Comparison of ENCODE assay signal across 20 cellular contexts in genomic region chr12:19191089-19191488, GRCh38.
A peak's percentile ranks its signal among the peaks of the same experiment; 100 is the strongest.
DNase-seq lines count a peak whose midpoint lies in the region; ATAC-seq and TF ChIP-seq lines count a peak whose summit lies in the region.
"Had no signal": no experiment of that assay in that cellular context is flagged by ENCODE, and none has a peak within 500 bp of the region (broad histone marks: within the 10 kb centered on the region; RNA-seq: fewer than 3 reads in every experiment).

No MANE protein-coding gene starts in this region.

- H3K27me3 ChIP-seq in DOHH2 (ENCODE audit: control insufficient read depth, low read length) (no peaks in the 10 kb centered on the region), adrenal gland (no peaks in the 10 kb centered on the region)
- H3K27me3 ChIP-seq: right lobe of liver had no signal

- H3K27ac ChIP-seq in DOHH2 (ENCODE audit: low read depth, low read length) (peak overlapping the region; percentile 65), adrenal gland (peak overlapping the region in 3 of 5 donors; percentile 33 to 64 (median 41))
- H3K27ac ChIP-seq: right lobe of liver had no signal

- H3F3A ChIP-seq in DOHH2 (ENCODE audit: control insufficient read depth, insufficient read depth): peaks cover 9% of the 10 kb centered on the region

- H4K20me1 ChIP-seq in DOHH2 (ENCODE audit: control insufficient read depth, insufficient read depth, low read depth, low read length): no peaks in the 10 kb centered on the region

- no peak for TF ChIP-seq POLR2A in adrenal gland (IDR thresholded peaks at IDR 0.05)

- H3K36me3 ChIP-seq in DOHH2 (ENCODE audit: control insufficient read depth, low read length) (no peaks in the 10 kb centered on the region; the same call in 1 of the 2 replicates), adrenal gland (replicated peaks in 1 of 2) (no peaks in the 10 kb centered on the region)
- H3K36me3 ChIP-seq: right lobe of liver had no signal

- H3K9me2 ChIP-seq in DOHH2 (replicated peaks; ENCODE audit: control insufficient read depth, low read length): no peaks in the 10 kb centered on the region

- 91 to 100% (median 93%) methylated on average over 1 of the region's 1 CpG for WGBS in adrenal gland, 4 donors

- H3K9me3 Mint-ChIP-seq in stimulated activated naive B cell treated with anti-CD40 and anti-IgM and Interleukin-4, amounts not matched to agents 10 μg/mL and 1 μg/mL and 100 μg/mL, for 72 hours: peaks cover 0 to 6% of the 10 kb centered on the region in 2 donors
- no peaks in the 10 kb centered on the region for H3K9me3 Mint-ChIP-seq in activated naive CD8-positive, alpha-beta T cell treated with anti-CD3 and anti-CD28 coated beads, Interleukin-2, amount 50 U/mL, for 24 hours
- H3K9me3 Mint-ChIP-seq: activated naive CD4-positive, alpha-beta T cell treated with anti-CD3 and anti-CD28 coated beads, Interleukin-2, amount 50 U/mL, for 72 hours; effector memory CD8-positive, alpha-beta T cell had no signal

- intact Hi-C loops in adrenal gland (cut with DNase I): no loop called here
- intact Hi-C loops in Right ventricle myocardium superior (cut with DNase I): no loop called here

- DNase-seq in adrenal gland (no peak), Right ventricle myocardium superior (no peak), T-helper 1 cell (no peak)
- DNase-seq in stimulated activated naive B cell treated with anti-CD40 and anti-IgM and Interleukin-4, amounts not matched to agents 10 μg/mL and 1 μg/mL and 100 μg/mL, for 72 hours: no peak
- no peak for DNase-seq in effector CD8-positive, alpha-beta T cell (lab: John Stamatoyannopoulos, UW)
- DNase-seq in activated naive CD8-positive, alpha-beta T cell treated with anti-CD3 and anti-CD28 coated beads, Interleukin-2, amount 50 U/mL, for 24 hours: no peak
- DNase-seq: activated CD4-positive, CD25-positive, alpha-beta regulatory T cell; activated T-cell treated with anti-CD3 and anti-CD28 coated beads, Interleukin-2, amount 50 U/mL, for 48 hours; central memory CD4-positive, alpha-beta T cell; COR-L47; effector memory CD8-positive, alpha-beta T cell; left cardiac atrium; NCI-H1105 treated with DMSO at 0.1 percent for 48 hours; NCI-H526 treated with DMSO at 0.1 percent for 48 hours; right lobe of liver; stimulated activated naive CD8-positive, alpha-beta T cell treated with anti-CD3 and anti-CD28 coated beads, Interleukin-15, Interleukin-2, amounts not matched to agents 100 U/mL and 50 U/mL, for 24 hours had no signal

- H3K9me3 ChIP-seq in DOHH2 (ENCODE audit: control insufficient read depth, insufficient read depth, low read length): no peaks in the 10 kb centered on the region
- no peaks in the 10 kb centered on the region for H3K9me3 ChIP-seq in adrenal gland (replicated peaks in 1 of 3)
- H3K9me3 ChIP-seq: right lobe of liver had no signal

- no peak for TF ChIP-seq CTCF in DOHH2 (IDR thresholded peaks at IDR 0.05; ENCODE audit: low read depth, low read length, poor library complexity, severe bottlenecking)
- TF ChIP-seq CTCF in adrenal gland (IDR thresholded peaks at IDR 0.05): no peak

- H3K36me3 Mint-ChIP-seq in stimulated activated naive B cell treated with anti-CD40 and anti-IgM and Interleukin-4, amounts not matched to agents 10 μg/mL and 1 μg/mL and 100 μg/mL, for 72 hours: peaks cover 0 to 5% of the 10 kb centered on the region in 2 donors
- no peaks in the 10 kb centered on the region for H3K36me3 Mint-ChIP-seq in activated naive CD8-positive, alpha-beta T cell treated with anti-CD3 and anti-CD28 coated beads, Interleukin-2, amount 50 U/mL, for 24 hours (ENCODE audit: low read depth)
- H3K36me3 Mint-ChIP-seq: activated naive CD4-positive, alpha-beta T cell treated with anti-CD3 and anti-CD28 coated beads, Interleukin-2, amount 50 U/mL, for 72 hours had no signal

- peak overlapping the region; percentile 59 for H3K27ac Mint-ChIP-seq in stimulated activated naive B cell treated with anti-CD40 and anti-IgM and Interleukin-4, amounts not matched to agents 10 μg/mL and 1 μg/mL and 100 μg/mL, for 72 hours
- H3K27ac Mint-ChIP-seq in activated naive CD8-positive, alpha-beta T cell treated with anti-CD3 and anti-CD28 coated beads, Interleukin-2, amount 50 U/mL, for 24 hours: no peak overlapping the region
- H3K27ac Mint-ChIP-seq: activated naive CD4-positive, alpha-beta T cell treated with anti-CD3 and anti-CD28 coated beads, Interleukin-2, amount 50 U/mL, for 72 hours; effector memory CD8-positive, alpha-beta T cell had no signal

- peak; percentile 6 for ATAC-seq in Right ventricle myocardium superior (ENCODE audit: poor library complexity)
- peak; percentile 7 to 17 for ATAC-seq in stimulated activated naive B cell treated with anti-CD40 and anti-IgM and Interleukin-4, amounts not matched to agents 10 μg/mL and 1 μg/mL and 100 μg/mL, for 72 hours (replicated peaks)
- ATAC-seq in activated naive CD8-positive, alpha-beta T cell treated with anti-CD3 and anti-CD28 coated beads, Interleukin-2, amount 50 U/mL, for 24 hours: no peak
- ATAC-seq in HG03280 (IDR thresholded peaks at IDR 0.05; ENCODE audit: unreplicated experiment): no peak
- ATAC-seq: activated naive CD4-positive, alpha-beta T cell treated with anti-CD3 and anti-CD28 coated beads, Interleukin-2, amount 50 U/mL, for 72 hours; effector memory CD8-positive, alpha-beta T cell; HCT116; stimulated activated naive CD8-positive, alpha-beta T cell treated with anti-CD3 and anti-CD28 coated beads, Interleukin-15, Interleukin-2, amounts not matched to agents 100 U/mL and 50 U/mL, for 24 hours had no signal

- H3K4me3 ChIP-seq in DOHH2 (ENCODE audit: low read length) (peak overlapping the region; percentile 19; the same call in 1 of the 2 replicates), adrenal gland (no peak overlapping the region)
- H3K4me3 ChIP-seq: right lobe of liver had no signal

- H3K4me2 ChIP-seq in DOHH2 (ENCODE audit: low read length): peak overlapping the region; percentile 51

- peaks cover 52% of the 10 kb centered on the region for H3K4me1 ChIP-seq in DOHH2 (ENCODE audit: control insufficient read depth, low read length)
- peaks cover 37 to 71% of the 10 kb centered on the region in 2 donors for H3K4me1 ChIP-seq in adrenal gland (replicated peaks in 1 of 2)

- H3K27me3 Mint-ChIP-seq in stimulated activated naive B cell treated with anti-CD40 and anti-IgM and Interleukin-4, amounts not matched to agents 10 μg/mL and 1 μg/mL and 100 μg/mL, for 72 hours: no peaks in the 10 kb centered on the region
- H3K27me3 Mint-ChIP-seq in activated naive CD8-positive, alpha-beta T cell treated with anti-CD3 and anti-CD28 coated beads, Interleukin-2, amount 50 U/mL, for 24 hours: no peaks in the 10 kb centered on the region
- H3K27me3 Mint-ChIP-seq: effector memory CD8-positive, alpha-beta T cell had no signal

- peaks cover 15% of the 10 kb centered on the region for H3K79me2 ChIP-seq in DOHH2 (ENCODE audit: control insufficient read depth, low read length)

- H3K4me1 Mint-ChIP-seq in stimulated activated naive B cell treated with anti-CD40 and anti-IgM and Interleukin-4, amounts not matched to agents 10 μg/mL and 1 μg/mL and 100 μg/mL, for 72 hours: peaks cover 17 to 43% of the 10 kb centered on the region in 2 donors
- peaks cover 3% of the 10 kb centered on the region for H3K4me1 Mint-ChIP-seq in activated naive CD8-positive, alpha-beta T cell treated with anti-CD3 and anti-CD28 coated beads, Interleukin-2, amount 50 U/mL, for 24 hours

- no peak overlapping the region for H3K4me3 Mint-ChIP-seq in stimulated activated naive B cell treated with anti-CD40 and anti-IgM and Interleukin-4, amounts not matched to agents 10 μg/mL and 1 μg/mL and 100 μg/mL, for 72 hours
- no peak overlapping the region for H3K4me3 Mint-ChIP-seq in activated naive CD8-positive, alpha-beta T cell treated with anti-CD3 and anti-CD28 coated beads, Interleukin-2, amount 50 U/mL, for 24 hours
- H3K4me3 Mint-ChIP-seq: effector memory CD8-positive, alpha-beta T cell had no signal

Comparison
In these comparisons a context has a peak if more than half of its experiments do, and no peak if none do; other contexts are left out.
1. ATAC-seq: peak in Right ventricle myocardium superior (single experiment) and stimulated activated naive B cell treated with anti-CD40 and anti-IgM and Interleukin-4, amounts not matched to agents 10 μg/mL and 1 μg/mL and 100 μg/mL, for 72 hours (2 of 2); none in activated naive CD8-positive, alpha-beta T cell treated with anti-CD3 and anti-CD28 coated beads, Interleukin-2, amount 50 U/mL, for 24 hours (single experiment) and HG03280 (single experiment).